Comparison of ENCODE assay signal across 2 cellular contexts in the genomic region with DNA sequence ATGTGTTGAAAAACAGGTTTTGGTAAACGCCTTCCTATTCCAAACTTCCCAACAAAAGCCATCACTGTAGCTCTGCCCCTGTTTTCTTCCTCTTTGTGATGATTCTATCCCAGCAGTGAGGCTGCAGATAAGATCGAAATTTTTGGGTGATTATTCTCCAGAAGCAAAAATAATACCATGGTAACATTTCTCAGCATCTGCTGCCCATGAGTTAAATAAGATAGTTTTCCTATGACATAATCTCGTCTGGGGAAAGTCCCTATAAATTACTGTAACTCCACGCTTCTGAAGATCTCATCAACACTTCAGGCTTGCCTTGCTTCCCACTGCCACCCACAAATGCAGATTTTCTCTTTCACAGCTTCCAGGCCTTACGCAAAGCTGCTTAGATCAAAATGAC.
TF ChIP-seq lines count a peak whose summit lies in the region.

No MANE protein-coding gene starts in this region.

TF ChIP-seq in H1, 55 proteins besides CTCF, POLR2A, EP300 and RAD21:
- TF ChIP-seq ASH2L (IDR thresholded peaks at IDR 0.05; ENCODE audit: low read length): no peak
- TF ChIP-seq, protein P1, sequence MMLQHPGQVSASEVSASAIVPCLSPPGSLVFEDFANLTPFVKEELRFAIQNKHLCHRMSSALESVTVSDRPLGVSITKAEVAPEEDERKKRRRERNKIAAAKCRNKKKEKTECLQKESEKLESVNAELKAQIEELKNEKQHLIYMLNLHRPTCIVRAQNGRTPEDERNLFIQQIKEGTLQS (IDR thresholded peaks at IDR 0.05; ENCODE audit: insufficient read depth, low read depth, low read length): no peak
- TF ChIP-seq SAP30 (IDR thresholded peaks at IDR 0.05; ENCODE audit: insufficient read depth, insufficient replicate concordance, low read length): no peak
- TF ChIP-seq CEBPB (IDR thresholded peaks at IDR 0.05; ENCODE audit: low read depth, low read length): no peak
- no peak for TF ChIP-seq SRF (IDR thresholded peaks at IDR 0.05; ENCODE audit: low read depth, low read length)
- no peak for TF ChIP-seq RXRA (IDR thresholded peaks at IDR 0.05; ENCODE audit: insufficient read depth, low read depth, low read length)
- TF ChIP-seq SIN3A (conservative IDR thresholded peaks at IDR 0.05 in 1 of 2, IDR thresholded peaks at IDR 0.05 in 1 of 2; ENCODE audit: low read depth in 1 of 2, low read length in 2 of 2): no peak
- no peak for TF ChIP-seq JUND (IDR thresholded peaks at IDR 0.05; ENCODE audit: low read length)
- TF ChIP-seq JUN (IDR thresholded peaks at IDR 0.05; ENCODE audit: low read depth, low read length): no peak
- TF ChIP-seq CHD2 (IDR thresholded peaks at IDR 0.05; ENCODE audit: low read length): no peak
- no peak for TF ChIP-seq YY1 (IDR thresholded peaks at IDR 0.05; ENCODE audit: low read depth, low read length)
TF ChIP-seq in H1: peak in this region for 0.

TF ChIP-seq in HepG2, 621 proteins besides CTCF, POLR2A, EP300 and RAD21:
- TF ChIP-seq ZNF619 (CRISPR knock-in tag; IDR thresholded peaks at IDR 0.05): no peak
- TF ChIP-seq, protein P2, sequence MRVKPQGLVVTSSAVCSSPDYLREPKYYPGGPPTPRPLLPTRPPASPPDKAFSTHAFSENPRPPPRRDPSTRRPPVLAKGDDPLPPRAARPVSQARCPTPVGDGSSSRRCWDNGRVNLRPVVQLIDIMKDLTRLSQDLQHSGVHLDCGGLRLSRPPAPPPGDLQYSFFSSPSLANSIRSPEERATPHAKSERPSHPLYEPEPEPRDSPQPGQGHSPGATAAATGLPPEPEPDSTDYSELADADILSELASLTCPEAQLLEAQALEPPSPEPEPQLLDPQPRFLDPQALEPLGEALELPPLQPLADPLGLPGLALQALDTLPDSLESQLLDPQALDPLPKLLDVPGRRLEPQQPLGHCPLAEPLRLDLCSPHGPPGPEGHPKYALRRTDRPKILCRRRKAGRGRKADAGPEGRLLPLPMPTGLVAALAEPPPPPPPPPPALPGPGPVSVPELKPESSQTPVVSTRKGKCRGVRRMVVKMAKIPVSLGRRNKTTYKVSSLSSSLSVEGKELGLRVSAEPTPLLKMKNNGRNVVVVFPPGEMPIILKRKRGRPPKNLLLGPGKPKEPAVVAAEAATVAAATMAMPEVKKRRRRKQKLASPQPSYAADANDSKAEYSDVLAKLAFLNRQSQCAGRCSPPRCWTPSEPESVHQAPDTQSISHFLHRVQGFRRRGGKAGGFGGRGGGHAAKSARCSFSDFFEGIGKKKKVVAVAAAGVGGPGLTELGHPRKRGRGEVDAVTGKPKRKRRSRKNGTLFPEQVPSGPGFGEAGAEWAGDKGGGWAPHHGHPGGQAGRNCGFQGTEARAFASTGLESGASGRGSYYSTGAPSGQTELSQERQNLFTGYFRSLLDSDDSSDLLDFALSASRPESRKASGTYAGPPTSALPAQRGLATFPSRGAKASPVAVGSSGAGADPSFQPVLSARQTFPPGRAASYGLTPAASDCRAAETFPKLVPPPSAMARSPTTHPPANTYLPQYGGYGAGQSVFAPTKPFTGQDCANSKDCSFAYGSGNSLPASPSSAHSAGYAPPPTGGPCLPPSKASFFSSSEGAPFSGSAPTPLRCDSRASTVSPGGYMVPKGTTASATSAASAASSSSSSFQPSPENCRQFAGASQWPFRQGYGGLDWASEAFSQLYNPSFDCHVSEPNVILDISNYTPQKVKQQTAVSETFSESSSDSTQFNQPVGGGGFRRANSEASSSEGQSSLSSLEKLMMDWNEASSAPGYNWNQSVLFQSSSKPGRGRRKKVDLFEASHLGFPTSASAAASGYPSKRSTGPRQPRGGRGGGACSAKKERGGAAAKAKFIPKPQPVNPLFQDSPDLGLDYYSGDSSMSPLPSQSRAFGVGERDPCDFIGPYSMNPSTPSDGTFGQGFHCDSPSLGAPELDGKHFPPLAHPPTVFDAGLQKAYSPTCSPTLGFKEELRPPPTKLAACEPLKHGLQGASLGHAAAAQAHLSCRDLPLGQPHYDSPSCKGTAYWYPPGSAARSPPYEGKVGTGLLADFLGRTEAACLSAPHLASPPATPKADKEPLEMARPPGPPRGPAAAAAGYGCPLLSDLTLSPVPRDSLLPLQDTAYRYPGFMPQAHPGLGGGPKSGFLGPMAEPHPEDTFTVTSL (CRISPR knock-in tag; IDR thresholded peaks at IDR 0.05; ENCODE audit: borderline replicate concordance): no peak
- TF ChIP-seq, protein P3, sequence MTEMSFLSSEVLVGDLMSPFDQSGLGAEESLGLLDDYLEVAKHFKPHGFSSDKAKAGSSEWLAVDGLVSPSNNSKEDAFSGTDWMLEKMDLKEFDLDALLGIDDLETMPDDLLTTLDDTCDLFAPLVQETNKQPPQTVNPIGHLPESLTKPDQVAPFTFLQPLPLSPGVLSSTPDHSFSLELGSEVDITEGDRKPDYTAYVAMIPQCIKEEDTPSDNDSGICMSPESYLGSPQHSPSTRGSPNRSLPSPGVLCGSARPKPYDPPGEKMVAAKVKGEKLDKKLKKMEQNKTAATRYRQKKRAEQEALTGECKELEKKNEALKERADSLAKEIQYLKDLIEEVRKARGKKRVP (CRISPR knock-in tag; IDR thresholded peaks at IDR 0.05): no peak
- no peak for TF ChIP-seq RFXANK (CRISPR knock-in tag; IDR thresholded peaks at IDR 0.05)
- TF ChIP-seq, protein P4, sequence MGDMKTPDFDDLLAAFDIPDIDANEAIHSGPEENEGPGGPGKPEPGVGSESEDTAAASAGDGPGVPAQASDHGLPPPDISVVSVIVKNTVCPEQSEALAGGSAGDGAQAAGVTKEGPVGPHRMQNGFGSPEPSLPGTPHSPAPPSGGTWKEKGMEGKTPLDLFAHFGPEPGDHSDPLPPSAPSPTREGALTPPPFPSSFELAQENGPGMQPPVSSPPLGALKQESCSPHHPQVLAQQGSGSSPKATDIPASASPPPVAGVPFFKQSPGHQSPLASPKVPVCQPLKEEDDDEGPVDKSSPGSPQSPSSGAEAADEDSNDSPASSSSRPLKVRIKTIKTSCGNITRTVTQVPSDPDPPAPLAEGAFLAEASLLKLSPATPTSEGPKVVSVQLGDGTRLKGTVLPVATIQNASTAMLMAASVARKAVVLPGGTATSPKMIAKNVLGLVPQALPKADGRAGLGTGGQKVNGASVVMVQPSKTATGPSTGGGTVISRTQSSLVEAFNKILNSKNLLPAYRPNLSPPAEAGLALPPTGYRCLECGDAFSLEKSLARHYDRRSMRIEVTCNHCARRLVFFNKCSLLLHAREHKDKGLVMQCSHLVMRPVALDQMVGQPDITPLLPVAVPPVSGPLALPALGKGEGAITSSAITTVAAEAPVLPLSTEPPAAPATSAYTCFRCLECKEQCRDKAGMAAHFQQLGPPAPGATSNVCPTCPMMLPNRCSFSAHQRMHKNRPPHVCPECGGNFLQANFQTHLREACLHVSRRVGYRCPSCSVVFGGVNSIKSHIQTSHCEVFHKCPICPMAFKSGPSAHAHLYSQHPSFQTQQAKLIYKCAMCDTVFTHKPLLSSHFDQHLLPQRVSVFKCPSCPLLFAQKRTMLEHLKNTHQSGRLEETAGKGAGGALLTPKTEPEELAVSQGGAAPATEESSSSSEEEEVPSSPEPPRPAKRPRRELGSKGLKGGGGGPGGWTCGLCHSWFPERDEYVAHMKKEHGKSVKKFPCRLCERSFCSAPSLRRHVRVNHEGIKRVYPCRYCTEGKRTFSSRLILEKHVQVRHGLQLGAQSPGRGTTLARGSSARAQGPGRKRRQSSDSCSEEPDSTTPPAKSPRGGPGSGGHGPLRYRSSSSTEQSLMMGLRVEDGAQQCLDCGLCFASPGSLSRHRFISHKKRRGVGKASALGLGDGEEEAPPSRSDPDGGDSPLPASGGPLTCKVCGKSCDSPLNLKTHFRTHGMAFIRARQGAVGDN (CRISPR knock-in tag; IDR thresholded peaks at IDR 0.05): no peak
- no peak for TF ChIP-seq HNF4G (IDR thresholded peaks at IDR 0.05; ENCODE audit: borderline replicate concordance, low read depth, low read length)
- no peak for TF ChIP-seq HNF4G (CRISPR knock-in tag; IDR thresholded peaks at IDR 0.05; ENCODE audit: borderline replicate concordance, low read depth)
- TF ChIP-seq ZFP90 (CRISPR knock-in tag; IDR thresholded peaks at IDR 0.05; ENCODE audit: borderline replicate concordance): no peak
- no peak for TF ChIP-seq KDM6A (CRISPR knock-in tag; IDR thresholded peaks at IDR 0.05; ENCODE audit: low read depth)
- TF ChIP-seq, protein P5, sequence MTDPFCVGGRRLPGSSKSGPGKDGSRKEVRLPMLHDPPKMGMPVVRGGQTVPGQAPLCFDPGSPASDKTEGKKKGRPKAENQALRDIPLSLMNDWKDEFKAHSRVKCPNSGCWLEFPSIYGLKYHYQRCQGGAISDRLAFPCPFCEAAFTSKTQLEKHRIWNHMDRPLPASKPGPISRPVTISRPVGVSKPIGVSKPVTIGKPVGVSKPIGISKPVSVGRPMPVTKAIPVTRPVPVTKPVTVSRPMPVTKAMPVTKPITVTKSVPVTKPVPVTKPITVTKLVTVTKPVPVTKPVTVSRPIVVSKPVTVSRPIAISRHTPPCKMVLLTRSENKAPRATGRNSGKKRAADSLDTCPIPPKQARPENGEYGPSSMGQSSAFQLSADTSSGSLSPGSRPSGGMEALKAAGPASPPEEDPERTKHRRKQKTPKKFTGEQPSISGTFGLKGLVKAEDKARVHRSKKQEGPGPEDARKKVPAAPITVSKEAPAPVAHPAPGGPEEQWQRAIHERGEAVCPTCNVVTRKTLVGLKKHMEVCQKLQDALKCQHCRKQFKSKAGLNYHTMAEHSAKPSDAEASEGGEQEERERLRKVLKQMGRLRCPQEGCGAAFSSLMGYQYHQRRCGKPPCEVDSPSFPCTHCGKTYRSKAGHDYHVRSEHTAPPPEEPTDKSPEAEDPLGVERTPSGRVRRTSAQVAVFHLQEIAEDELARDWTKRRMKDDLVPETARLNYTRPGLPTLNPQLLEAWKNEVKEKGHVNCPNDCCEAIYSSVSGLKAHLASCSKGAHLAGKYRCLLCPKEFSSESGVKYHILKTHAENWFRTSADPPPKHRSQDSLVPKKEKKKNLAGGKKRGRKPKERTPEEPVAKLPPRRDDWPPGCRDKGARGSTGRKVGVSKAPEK (CRISPR knock-in tag; IDR thresholded peaks at IDR 0.05; ENCODE audit: borderline replicate concordance): no peak
- TF ChIP-seq ZNF225 (CRISPR knock-in tag; IDR thresholded peaks at IDR 0.05): no peak
- TF ChIP-seq, protein P6, sequence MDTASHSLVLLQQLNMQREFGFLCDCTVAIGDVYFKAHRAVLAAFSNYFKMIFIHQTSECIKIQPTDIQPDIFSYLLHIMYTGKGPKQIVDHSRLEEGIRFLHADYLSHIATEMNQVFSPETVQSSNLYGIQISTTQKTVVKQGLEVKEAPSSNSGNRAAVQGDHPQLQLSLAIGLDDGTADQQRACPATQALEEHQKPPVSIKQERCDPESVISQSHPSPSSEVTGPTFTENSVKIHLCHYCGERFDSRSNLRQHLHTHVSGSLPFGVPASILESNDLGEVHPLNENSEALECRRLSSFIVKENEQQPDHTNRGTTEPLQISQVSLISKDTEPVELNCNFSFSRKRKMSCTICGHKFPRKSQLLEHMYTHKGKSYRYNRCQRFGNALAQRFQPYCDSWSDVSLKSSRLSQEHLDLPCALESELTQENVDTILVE (CRISPR knock-in tag; IDR thresholded peaks at IDR 0.05): no peak
- no peak for TF ChIP-seq ZNF550 (CRISPR knock-in tag; IDR thresholded peaks at IDR 0.05; ENCODE audit: borderline replicate concordance)
- no peak for TF ChIP-seq KDM2A (CRISPR knock-in tag; IDR thresholded peaks at IDR 0.05; ENCODE audit: borderline replicate concordance, low read depth)
TF ChIP-seq in HepG2: peak in this region for 0.
